Comparison of ENCODE assay signal across 11 cellular contexts in genomic region chr12:101172316-101172715, GRCh38. TPM values are rescaled to one million over a fixed set of nuclear protein-coding genes. Genes with fewer than 3 reads are reported as not detected.
DNase-seq lines count a peak whose midpoint lies in the region; ATAC-seq and TF ChIP-seq lines count a peak whose summit lies in the region.
"Had no signal": no experiment of that assay in that cellular context is flagged by ENCODE, and none has a peak within 500 bp of the region (broad histone marks: within the 10 kb centered on the region; RNA-seq: fewer than 3 reads in every experiment).

No MANE protein-coding gene starts in this region.

- peak; percentile 65 for TF ChIP-seq CTCF in WERI-Rb-1 (IDR thresholded peaks at IDR 0.05; ENCODE audit: low read depth, low read length)
- no peak for TF ChIP-seq CTCF in type B pancreatic cell (conservative IDR thresholded peaks at IDR 0.05)

- H3K9me3 ChIP-seq in WERI-Rb-1 (ENCODE audit: severe bottlenecking) = no peaks in the 10 kb centered on the region

- H3K27me3 ChIP-seq in H7 (ENCODE audit: control insufficient read depth, insufficient read depth, low read length) = no peaks in the 10 kb centered on the region
- no peaks in the 10 kb centered on the region for H3K27me3 ChIP-seq in WERI-Rb-1 (ENCODE audit: insufficient read depth, low read depth, severe bottlenecking)

- no peak overlapping the region for H3K27ac Mint-ChIP-seq in activated CD8-positive, alpha-beta T cell treated with anti-CD3 and anti-CD28 coated beads, Interleukin-2, amount 10 ng/mL, durations not matched to agents 7 days and 5 days
- no peak overlapping the region for H3K27ac Mint-ChIP-seq in type B pancreatic cell

- no peak overlapping the region for H3K27ac ChIP-seq in WERI-Rb-1

- POLR2A ChIA-PET in activated CD8-positive, alpha-beta T cell treated with anti-CD3 and anti-CD28 coated beads, Interleukin-2, amount 10 ng/mL, durations not matched to agents 7 days and 5 days (lab: Charles Lee) = no interaction called here

- DNase-seq in AG08395 (ENCODE audit: low spot score) = peak; percentile 26
- peak; percentile 39 for DNase-seq in H7
- DNase-seq in WERI-Rb-1 = peak; percentile 23
- DNase-seq in islet precursor cell = peak; percentile 90
- no peak for DNase-seq in activated CD8-positive, alpha-beta T cell treated with anti-CD3 and anti-CD28 coated beads, Interleukin-2, amount 10 ng/mL, durations not matched to agents 7 days and 5 days
- DNase-seq in type B pancreatic cell (ENCODE audit: extremely low spot score, unreplicated experiment) = no peak
- DNase-seq in activated CD4-positive, alpha-beta T cell treated with anti-CD3 and anti-CD28 coated beads, Interleukin-2, amount 50 U/mL, for 48 hours = no peak
- DNase-seq: activated CD4-positive, CD25-positive, alpha-beta regulatory T cell; DMS79 treated with DMSO at 0.1 percent for 48 hours; NCI-H524 treated with DMSO at 0.1 percent for 48 hours had no signal

- no peaks in the 10 kb centered on the region for H3K4me1 Mint-ChIP-seq in activated CD8-positive, alpha-beta T cell treated with anti-CD3 and anti-CD28 coated beads, Interleukin-2, amount 10 ng/mL, durations not matched to agents 7 days and 5 days (ENCODE audit: low read depth)
- H3K4me1 Mint-ChIP-seq in type B pancreatic cell (ENCODE audit: unreplicated experiment) = no peaks in the 10 kb centered on the region

- H3K4me3 Mint-ChIP-seq in activated CD8-positive, alpha-beta T cell treated with anti-CD3 and anti-CD28 coated beads, Interleukin-2, amount 10 ng/mL, durations not matched to agents 7 days and 5 days = no peak overlapping the region
- H3K4me3 Mint-ChIP-seq in type B pancreatic cell = no peak overlapping the region

- H3K4me3 ChIP-seq in H7 (ENCODE audit: insufficient read depth, low read depth, low read length) = no peak overlapping the region
- no peak overlapping the region for H3K4me3 ChIP-seq in WERI-Rb-1 (ENCODE audit: low read depth, low read length)

- ATAC-seq in activated CD8-positive, alpha-beta T cell treated with anti-CD3 and anti-CD28 coated beads, Interleukin-2, amount 10 ng/mL, durations not matched to agents 7 days and 5 days = no peak
- no peak for ATAC-seq in GM21423 (IDR thresholded peaks at IDR 0.05; ENCODE audit: unreplicated experiment)

- H3K36me3 Mint-ChIP-seq in activated CD8-positive, alpha-beta T cell treated with anti-CD3 and anti-CD28 coated beads, Interleukin-2, amount 10 ng/mL, durations not matched to agents 7 days and 5 days (ENCODE audit: low read depth) = no peaks in the 10 kb centered on the region
- no peaks in the 10 kb centered on the region for H3K36me3 Mint-ChIP-seq in type B pancreatic cell

- H3K36me3 ChIP-seq in H7 (replicated peaks; ENCODE audit: control insufficient read depth, insufficient read depth, low read length) = no peaks in the 10 kb centered on the region
- no peaks in the 10 kb centered on the region for H3K36me3 ChIP-seq in WERI-Rb-1

- no peaks in the 10 kb centered on the region for H3K9me3 Mint-ChIP-seq in activated CD8-positive, alpha-beta T cell treated with anti-CD3 and anti-CD28 coated beads, Interleukin-2, amount 10 ng/mL, durations not matched to agents 7 days and 5 days (ENCODE audit: insufficient read depth)
- H3K9me3 Mint-ChIP-seq in type B pancreatic cell = peaks cover 5% of the 10 kb centered on the region

- H3K27me3 Mint-ChIP-seq in activated CD8-positive, alpha-beta T cell treated with anti-CD3 and anti-CD28 coated beads, Interleukin-2, amount 10 ng/mL, durations not matched to agents 7 days and 5 days (ENCODE audit: low read depth) = peaks cover 4% of the 10 kb centered on the region
- peaks cover 33% of the 10 kb centered on the region for H3K27me3 Mint-ChIP-seq in type B pancreatic cell

- CTCF ChIA-PET in activated CD8-positive, alpha-beta T cell treated with anti-CD3 and anti-CD28 coated beads, Interleukin-2, amount 10 ng/mL, durations not matched to agents 7 days and 5 days (lab: Charles Lee) = no interaction called here

RNA-seq across cellular contexts. Expression of gene SLC5A8, which starts 37.7 kb away (rescaled TPM):
- total RNA-seq in H7 (2014; rRNA removed; shearing (Covaris generic)) = not detected in 2 replicates
- not detected for total RNA-seq in activated CD8-positive, alpha-beta T cell treated with anti-CD3 and anti-CD28 coated beads, Interleukin-2, amount 10 ng/mL, durations not matched to agents 7 days and 5 days
- total RNA-seq in type B pancreatic cell (ENCODE audit: low replicate concordance) = 0.72 and 1.0 TPM in 2 replicates

Comparison
In these comparisons a context has a peak if more than half of its experiments do, and no peak if none do; other contexts are left out.
1. DNase-seq: peak in AG08395 (single experiment), H7 (single experiment), WERI-Rb-1 (single experiment) and islet precursor cell (single experiment); none in activated CD8-positive, alpha-beta T cell treated with anti-CD3 and anti-CD28 coated beads, Interleukin-2, amount 10 ng/mL, durations not matched to agents 7 days and 5 days (single experiment), type B pancreatic cell (single experiment) and activated CD4-positive, alpha-beta T cell treated with anti-CD3 and anti-CD28 coated beads, Interleukin-2, amount 50 U/mL, for 48 hours (0 of 2).